In the genomic region with DNA sequence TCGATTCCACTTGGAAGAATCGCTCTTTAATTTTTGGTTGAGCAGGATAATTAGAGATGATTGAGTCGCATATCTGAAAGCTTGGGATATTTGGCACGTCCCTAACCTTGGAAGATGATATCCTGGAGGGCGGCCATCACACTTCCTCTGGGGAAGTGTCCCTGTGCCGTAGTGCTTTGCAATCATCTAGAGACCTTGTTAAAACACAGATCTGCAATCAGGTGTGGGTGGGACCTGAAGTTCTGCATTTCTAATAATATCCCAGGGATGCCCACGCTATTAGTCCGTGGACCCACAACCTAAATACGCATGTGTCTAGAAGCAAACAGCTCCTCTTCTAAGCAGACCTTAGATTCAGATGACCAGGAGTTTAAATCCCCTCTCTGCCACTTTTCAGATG, we compare ENCODE assay signal across 1 cellular context.
TF ChIP-seq lines count a peak whose summit lies in the region.

No MANE protein-coding gene starts in this region.

TF ChIP-seq in GM12891, 5 proteins besides CTCF, POLR2A, EP300 and RAD21:
- TF ChIP-seq SPI1 (IDR thresholded peaks at IDR 0.05; ENCODE audit: low read depth, low read length) (peak; percentile 50), POU2F2 (IDR thresholded peaks at IDR 0.05; ENCODE audit: low read depth, low read length) (no peak)
